Comparison of ENCODE assay signal across 2 cellular contexts in the genomic region with DNA sequence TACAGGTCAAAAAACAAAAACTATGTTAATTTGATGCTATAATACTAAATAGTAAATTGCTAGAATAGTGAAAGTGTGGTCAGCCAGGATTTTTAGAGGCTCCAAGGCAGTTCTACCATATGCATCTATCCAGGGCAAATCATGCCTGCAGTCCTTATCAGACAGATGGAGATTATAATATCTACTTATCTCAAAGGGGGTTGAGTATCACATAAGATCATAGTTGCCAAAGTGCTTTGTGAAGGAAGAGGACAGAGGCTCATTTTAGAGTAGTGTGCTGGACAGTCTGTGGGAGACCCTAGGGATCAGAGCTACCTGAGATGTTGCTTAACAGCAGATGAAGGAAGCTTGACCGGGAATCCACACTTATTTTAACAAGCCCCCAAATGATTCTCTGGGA.
TF ChIP-seq lines count a peak whose summit lies in the region.

No MANE protein-coding gene starts in this region.

TF ChIP-seq in SK-N-SH treated with all-trans-retinoic acid at 6 μM for 48 hours, 23 proteins besides CTCF, POLR2A, EP300 and RAD21:
- TF ChIP-seq PATZ1 (CRISPR knock-in tag; IDR thresholded peaks at IDR 0.05; ENCODE audit: borderline replicate concordance), result no peak
- TF ChIP-seq BACH2 (CRISPR knock-in tag; IDR thresholded peaks at IDR 0.05; ENCODE audit: borderline replicate concordance), result no peak
- peak; percentile 47; the same call in 1 of the 2 replicates for TF ChIP-seq TCF4 (CRISPR knock-in tag; IDR thresholded peaks at IDR 0.05; ENCODE audit: borderline replicate concordance)
- TF ChIP-seq ZNF70 (CRISPR knock-in tag; IDR thresholded peaks at IDR 0.05), result no peak
TF ChIP-seq in SK-N-SH treated with all-trans-retinoic acid at 6 μM for 48 hours: peak in this region for 1.

TF ChIP-seq in HepG2, 621 proteins besides CTCF, POLR2A, EP300 and RAD21:
- TF ChIP-seq ZNF644 (CRISPR knock-in tag; IDR thresholded peaks at IDR 0.05; ENCODE audit: low read depth) (no peak), ATRX (CRISPR knock-in tag; IDR thresholded peaks at IDR 0.05; ENCODE audit: borderline replicate concordance) (no peak), CENPBD1 (CRISPR knock-in tag; IDR thresholded peaks at IDR 0.05; ENCODE audit: borderline replicate concordance, low read depth) (no peak), ZBTB21 (CRISPR knock-in tag; IDR thresholded peaks at IDR 0.05) (no peak), ZNF616 (CRISPR knock-in tag; IDR thresholded peaks at IDR 0.05; ENCODE audit: low read depth) (no peak), KAT8 (CRISPR knock-in tag; IDR thresholded peaks at IDR 0.05) (no peak), CHD4 (IDR thresholded peaks at IDR 0.05; ENCODE audit: borderline replicate concordance, low read length) (no peak), TEAD3 (CRISPR knock-in tag; optimal IDR thresholded peaks at IDR 0.05; ENCODE audit: borderline replicate concordance) (no peak), ZNF709 (CRISPR knock-in tag; IDR thresholded peaks at IDR 0.05) (no peak), ZNF768 (CRISPR knock-in tag; IDR thresholded peaks at IDR 0.05) (no peak), ZNF577 (CRISPR knock-in tag; IDR thresholded peaks at IDR 0.05; ENCODE audit: borderline replicate concordance, low read depth) (no peak), ZNF34 (CRISPR knock-in tag; IDR thresholded peaks at IDR 0.05; ENCODE audit: borderline replicate concordance) (no peak), SIX4 (CRISPR knock-in tag; IDR thresholded peaks at IDR 0.05) (no peak), SIN3B (IDR thresholded peaks at IDR 0.05; ENCODE audit: low read length) (no peak)
- TF ChIP-seq, protein P1, sequence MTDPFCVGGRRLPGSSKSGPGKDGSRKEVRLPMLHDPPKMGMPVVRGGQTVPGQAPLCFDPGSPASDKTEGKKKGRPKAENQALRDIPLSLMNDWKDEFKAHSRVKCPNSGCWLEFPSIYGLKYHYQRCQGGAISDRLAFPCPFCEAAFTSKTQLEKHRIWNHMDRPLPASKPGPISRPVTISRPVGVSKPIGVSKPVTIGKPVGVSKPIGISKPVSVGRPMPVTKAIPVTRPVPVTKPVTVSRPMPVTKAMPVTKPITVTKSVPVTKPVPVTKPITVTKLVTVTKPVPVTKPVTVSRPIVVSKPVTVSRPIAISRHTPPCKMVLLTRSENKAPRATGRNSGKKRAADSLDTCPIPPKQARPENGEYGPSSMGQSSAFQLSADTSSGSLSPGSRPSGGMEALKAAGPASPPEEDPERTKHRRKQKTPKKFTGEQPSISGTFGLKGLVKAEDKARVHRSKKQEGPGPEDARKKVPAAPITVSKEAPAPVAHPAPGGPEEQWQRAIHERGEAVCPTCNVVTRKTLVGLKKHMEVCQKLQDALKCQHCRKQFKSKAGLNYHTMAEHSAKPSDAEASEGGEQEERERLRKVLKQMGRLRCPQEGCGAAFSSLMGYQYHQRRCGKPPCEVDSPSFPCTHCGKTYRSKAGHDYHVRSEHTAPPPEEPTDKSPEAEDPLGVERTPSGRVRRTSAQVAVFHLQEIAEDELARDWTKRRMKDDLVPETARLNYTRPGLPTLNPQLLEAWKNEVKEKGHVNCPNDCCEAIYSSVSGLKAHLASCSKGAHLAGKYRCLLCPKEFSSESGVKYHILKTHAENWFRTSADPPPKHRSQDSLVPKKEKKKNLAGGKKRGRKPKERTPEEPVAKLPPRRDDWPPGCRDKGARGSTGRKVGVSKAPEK (CRISPR knock-in tag; IDR thresholded peaks at IDR 0.05; ENCODE audit: borderline replicate concordance), result no peak
TF ChIP-seq in HepG2: peak in this region for 0.
